Comparison of ENCODE assay signal across 9 cellular contexts in the genomic region with DNA sequence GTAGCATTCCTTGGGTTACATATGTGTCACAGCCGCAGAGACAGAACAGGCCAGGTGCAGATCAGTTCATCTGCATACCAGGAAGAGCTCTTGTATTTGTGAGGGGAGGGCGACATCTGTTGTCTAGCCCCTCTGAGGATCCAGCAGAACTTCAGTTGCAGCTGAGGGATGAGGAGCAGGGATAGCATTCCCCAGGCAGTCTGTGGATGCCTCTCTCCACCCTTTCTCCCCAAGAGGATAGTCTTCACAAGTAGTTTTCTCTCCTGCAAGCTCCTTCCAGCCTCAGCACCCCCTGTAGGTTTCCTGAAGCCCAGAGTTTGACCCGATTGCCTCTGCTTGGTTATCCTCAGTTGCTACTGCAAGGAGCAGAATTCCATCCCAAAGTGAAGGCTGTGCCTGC. TPM values are rescaled to one million over a fixed set of nuclear protein-coding genes. Genes with fewer than 3 reads are reported as not detected.
DNase-seq lines count a peak whose midpoint lies in the region; ATAC-seq and TF ChIP-seq lines count a peak whose summit lies in the region.
"Had no signal": no experiment of that assay in that cellular context is flagged by ENCODE, and none has a peak within 500 bp of the region (broad histone marks: within the 10 kb centered on the region; RNA-seq: fewer than 3 reads in every experiment).

No MANE protein-coding gene starts in this region.

- intact Hi-C loops in MCF 10A (cut with micrococcal nuclease), result no loop called here
- intact Hi-C loops in breast epithelium (cut with DNase I; ENCODE audit: low total_unique reads), result no loop called here
- intact Hi-C loops in activated CD8-positive, alpha-beta T cell treated with anti-CD3 and anti-CD28 coated beads for 36 hours (cut with micrococcal nuclease), result loop anchor here (2.0 kb wide), 1 partner anchor 23 kb away; no protein-coding TSS in a partner anchor

- no peak for ATAC-seq in activated CD8-positive, alpha-beta T cell treated with anti-CD3 and anti-CD28 coated beads for 36 hours
- ATAC-seq in HG03025 (IDR thresholded peaks at IDR 0.05; ENCODE audit: low FRiP score, unreplicated experiment), result no peak

- H3K4me3 Mint-ChIP-seq in MCF 10A (ENCODE audit: unreplicated experiment) (peak overlapping the region; percentile 97), type B pancreatic cell (peak overlapping the region; percentile 97)
- H3K4me3 Mint-ChIP-seq in activated CD8-positive, alpha-beta T cell treated with anti-CD3 and anti-CD28 coated beads for 36 hours, result peak overlapping the region; percentile 99

- H3K4me1 ChIP-seq in breast epithelium, result peaks cover 0 to 3% of the 10 kb centered on the region in 2 donors

- H3K36me3 ChIP-seq in breast epithelium, result no peaks in the 10 kb centered on the region

- no TSS peak for BruUV-seq in MCF 10A (replicated peaks; lab: Mats Ljungman, UMichigan)

- no peaks in the 10 kb centered on the region for H3K9me3 ChIP-seq in breast epithelium

- no peak overlapping the region for H3K4me3 ChIP-seq in breast epithelium
- peak overlapping the region; percentile 96 for H3K4me3 ChIP-seq in fibroblast of villous mesenchyme (ENCODE audit: low read depth, low read length)
- H3K4me3 ChIP-seq: coronary artery had no signal

- H3K4me1 Mint-ChIP-seq in MCF 10A (ENCODE audit: insufficient read depth, unreplicated experiment) (peaks cover 47% of the 10 kb centered on the region), type B pancreatic cell (ENCODE audit: unreplicated experiment) (peaks cover 47% of the 10 kb centered on the region)
- peaks cover 59% of the 10 kb centered on the region for H3K4me1 Mint-ChIP-seq in activated CD8-positive, alpha-beta T cell treated with anti-CD3 and anti-CD28 coated beads for 36 hours (ENCODE audit: low read depth)

- no peak overlapping the region for H3K27ac ChIP-seq in breast epithelium
- H3K27ac ChIP-seq: coronary artery had no signal

- CTCF ChIA-PET in MCF 10A (lab: Yijun Ruan, JAX), result interaction anchor here (0.5 to 19.8 kb wide), 11 partner anchors 10 to 528 kb away, joined by 3 to 372 read pairs (median 8); no protein-coding TSS in a partner anchor
- CTCF ChIA-PET in activated CD8-positive, alpha-beta T cell treated with anti-CD3 and anti-CD28 coated beads for 36 hours (lab: Charles Lee), result interaction anchor here (0.7 to 3.9 kb wide), 7 partner anchors 11 to 169 kb away, joined by 3 to 31 read pairs (median 5); no protein-coding TSS in a partner anchor

- no peaks in the 10 kb centered on the region for H3K27me3 ChIP-seq in breast epithelium

- H3K27me3 Mint-ChIP-seq in MCF 10A (ENCODE audit: insufficient read depth, unreplicated experiment), result no peaks in the 10 kb centered on the region
- no peaks in the 10 kb centered on the region for H3K27me3 Mint-ChIP-seq in activated CD8-positive, alpha-beta T cell treated with anti-CD3 and anti-CD28 coated beads for 36 hours
- H3K27me3 Mint-ChIP-seq in type B pancreatic cell, result no peaks in the 10 kb centered on the region

- H3K9me3 Mint-ChIP-seq in MCF 10A (ENCODE audit: unreplicated experiment), result no peaks in the 10 kb centered on the region
- H3K9me3 Mint-ChIP-seq in activated CD8-positive, alpha-beta T cell treated with anti-CD3 and anti-CD28 coated beads for 36 hours, result no peaks in the 10 kb centered on the region
- no peaks in the 10 kb centered on the region for H3K9me3 Mint-ChIP-seq in type B pancreatic cell

- DNase-seq in MCF 10A (ENCODE audit: unreplicated experiment) (no peak), breast epithelium (ENCODE audit: low spot score in 2 of 2) (no peak), fibroblast of villous mesenchyme (ENCODE audit: low read depth) (no peak), type B pancreatic cell (ENCODE audit: extremely low spot score, unreplicated experiment) (no peak), SHP77 treated with DMSO at 0.1 percent for 48 hours (lab: John Stamatoyannopoulos, UW) (no peak), erythroblast (lab: John Stamatoyannopoulos, UW) (no peak)
- DNase-seq in activated CD8-positive, alpha-beta T cell treated with anti-CD3 and anti-CD28 coated beads for 36 hours, result no peak

- H3K36me3 Mint-ChIP-seq in MCF 10A (ENCODE audit: insufficient read depth, unreplicated experiment) (peaks cover 49% of the 10 kb centered on the region), type B pancreatic cell (peaks cover 50% of the 10 kb centered on the region)
- H3K36me3 Mint-ChIP-seq in activated CD8-positive, alpha-beta T cell treated with anti-CD3 and anti-CD28 coated beads for 36 hours (ENCODE audit: low read depth), result peaks cover 77% of the 10 kb centered on the region

- H3K27ac Mint-ChIP-seq in MCF 10A (ENCODE audit: low read depth, unreplicated experiment) (peak overlapping the region; percentile 57), type B pancreatic cell (peak overlapping the region; percentile 78)
- H3K27ac Mint-ChIP-seq in activated CD8-positive, alpha-beta T cell treated with anti-CD3 and anti-CD28 coated beads for 36 hours, result peak overlapping the region; percentile 49

- TF ChIP-seq CTCF in MCF 10A (IDR thresholded peaks at IDR 0.05; ENCODE audit: unreplicated experiment), result no peak
- TF ChIP-seq CTCF in breast epithelium (IDR thresholded peaks at IDR 0.05), result no peak
- no peak for TF ChIP-seq CTCF in activated CD8-positive, alpha-beta T cell treated with anti-CD3 and anti-CD28 coated beads for 36 hours (IDR thresholded peaks at IDR 0.05)
- no peak for TF ChIP-seq CTCF in fibroblast of villous mesenchyme (IDR thresholded peaks at IDR 0.05; ENCODE audit: insufficient read depth, low read depth, low read length)
- no peak for TF ChIP-seq CTCF in type B pancreatic cell (conservative IDR thresholded peaks at IDR 0.05)

- TF ChIP-seq POLR2A in breast epithelium (IDR thresholded peaks at IDR 0.05) (no peak), erythroblast (IDR thresholded peaks at IDR 0.05; ENCODE audit: low read length) (no peak)

- POLR2A ChIA-PET in MCF 10A (lab: Yijun Ruan, JAX), result interaction anchor here (0.5 to 16.6 kb wide), 7 partner anchors 16 to 693 kb away, joined by 3 to 493 read pairs (median 3); partner anchors contain the start of genes BLOC1S2 and NDUFB8
- POLR2A ChIA-PET in activated CD8-positive, alpha-beta T cell treated with anti-CD3 and anti-CD28 coated beads for 36 hours (lab: Charles Lee), result interaction anchor here (1.6 to 7.5 kb wide), 4 partner anchors 11 to 24 kb away, joined by 3 to 36 read pairs (median 18); no protein-coding TSS in a partner anchor

RNA-seq across cellular contexts. Expression of gene SCD, which starts 2.6 kb away (rescaled TPM):
- total RNA-seq in MCF 10A (2022) (101 and 179 TPM in 2 replicates), breast epithelium (100 to 1,000 TPM in 2 of 3 donors, 10 to 100 TPM in 1; 72.8 to 461 (median 112) TPM), fibroblast of villous mesenchyme (819 and 937 TPM in 2 replicates), type B pancreatic cell (ENCODE audit: low replicate concordance) (242 and 255 TPM in 2 replicates)
- total RNA-seq in activated CD8-positive, alpha-beta T cell treated with anti-CD3 and anti-CD28 coated beads for 36 hours, result 100 to 1,000 TPM; 271 TPM

RNA-seq across cellular contexts. Expression of gene PKD2L1, which starts 19.6 kb away (rescaled TPM):
- total RNA-seq in MCF 10A (2022) (not detected in 2 replicates), breast epithelium (1 to 10 TPM in 1 of 3 donors, under 1 TPM in 1, not detected in 1; 0.32 to 1.5 TPM), fibroblast of villous mesenchyme (not detected in 2 replicates), type B pancreatic cell (ENCODE audit: low replicate concordance) (0.26 TPM in 1 of 2 replicates, not detected in the other)
- total RNA-seq in activated CD8-positive, alpha-beta T cell treated with anti-CD3 and anti-CD28 coated beads for 36 hours, result not detected
